25 cellular contexts compared by ENCODE assay signal in the genomic region with DNA sequence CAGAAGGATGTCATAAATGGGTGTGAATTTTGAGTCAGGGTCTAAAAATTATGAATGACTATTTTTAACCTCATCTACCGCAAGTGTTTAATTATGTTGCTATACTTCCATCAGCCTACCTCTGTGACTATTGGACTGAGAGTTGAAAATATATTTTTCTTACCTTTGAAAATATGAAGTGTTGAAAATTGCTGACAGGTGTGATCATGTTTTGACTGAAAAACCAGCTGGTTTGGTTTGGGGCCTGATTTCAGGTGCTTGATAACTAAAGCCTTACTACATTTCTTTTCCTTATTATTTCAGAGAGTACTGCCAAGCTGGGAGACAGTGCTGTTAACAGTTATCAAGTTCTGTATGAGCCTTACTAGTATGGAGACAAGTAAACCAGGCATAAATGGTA.
"Had no signal": no experiment of that assay in that cellular context is flagged by ENCODE, and none has a peak within 500 bp of the region (broad histone marks: within the 10 kb centered on the region; RNA-seq: fewer than 3 reads in every experiment).

No MANE protein-coding gene starts in this region.

- H3K27me3 ChIP-seq: gastrocnemius medialis, left lung, neural progenitor cell, spleen, testis, tibial artery, upper lobe of left lung had no signal

- H3K4me1 ChIP-seq: left lung, neural progenitor cell, parathyroid adenoma, spleen, testis, upper lobe of left lung had no signal

- H3K27ac ChIP-seq: coronary artery, gastrocnemius medialis, left lung, neural progenitor cell, parathyroid adenoma, spleen, testis, tibial artery, upper lobe of left lung had no signal

- H3K36me3 Mint-ChIP-seq: naive thymus-derived CD4-positive, alpha-beta T cell; neural progenitor cell; stimulated activated memory B cell treated with anti-CD40 and anti-IgM and Interleukin-4, amounts not matched to agents 10 μg/mL and 1 μg/mL and 100 μg/mL, for 72 hours had no signal

- ATAC-seq: gastrocnemius medialis; left lung; naive thymus-derived CD4-positive, alpha-beta T cell; sciatic nerve; stimulated activated memory B cell treated with anti-CD40 and anti-IgM and Interleukin-4, amounts not matched to agents 10 μg/mL and 1 μg/mL and 100 μg/mL, for 72 hours; stimulated activated naive CD8-positive, alpha-beta T cell treated with anti-CD3 and anti-CD28 coated beads, Interleukin-15, Interleukin-2, amounts not matched to agents 100 U/mL and 50 U/mL, for 24 hours had no signal

- H3K9ac ChIP-seq: neural progenitor cell, parathyroid adenoma had no signal

- H3K4me1 Mint-ChIP-seq: nephron; neural progenitor cell; stimulated activated memory B cell treated with anti-CD40 and anti-IgM and Interleukin-4, amounts not matched to agents 10 μg/mL and 1 μg/mL and 100 μg/mL, for 72 hours had no signal

- H3K79me2 ChIP-seq: parathyroid adenoma had no signal

- H3K27me3 Mint-ChIP-seq: naive thymus-derived CD4-positive, alpha-beta T cell; progenitor cell of endocrine pancreas; stimulated activated memory B cell treated with anti-CD40 and anti-IgM and Interleukin-4, amounts not matched to agents 10 μg/mL and 1 μg/mL and 100 μg/mL, for 72 hours had no signal

- H3K4me2 ChIP-seq: neural progenitor cell had no signal

- DNase-seq: dermis blood vessel endothelial cell; effector memory CD4-positive, alpha-beta T cell; gastrocnemius medialis; head of caudate nucleus; kidney; left lung; mesenchymal stem cell; midbrain; naive thymus-derived CD4-positive, alpha-beta T cell; spleen; stimulated activated CD4-positive, alpha-beta T cell treated with anti-CD3 and anti-CD28 coated beads, Interleukin-4, amount 100 ng/mL, for 4 hours; stimulated activated naive CD8-positive, alpha-beta T cell treated with anti-CD3 and anti-CD28 coated beads, Interleukin-15, Interleukin-2, amounts not matched to agents 100 U/mL and 50 U/mL, for 24 hours; substantia nigra; testis; tibial artery; upper lobe of left lung had no signal

- H2AFZ ChIP-seq: neural progenitor cell, parathyroid adenoma had no signal

- H3K9me3 Mint-ChIP-seq: naive thymus-derived CD4-positive, alpha-beta T cell; nephron; stimulated activated memory B cell treated with anti-CD40 and anti-IgM and Interleukin-4, amounts not matched to agents 10 μg/mL and 1 μg/mL and 100 μg/mL, for 72 hours had no signal

- H3K4me3 Mint-ChIP-seq: naive thymus-derived CD4-positive, alpha-beta T cell; nephron; neural progenitor cell; stimulated activated memory B cell treated with anti-CD40 and anti-IgM and Interleukin-4, amounts not matched to agents 10 μg/mL and 1 μg/mL and 100 μg/mL, for 72 hours had no signal

- H3K9me3 ChIP-seq: gastrocnemius medialis, left lung, spleen, testis, tibial artery, upper lobe of left lung had no signal

- H3K4me3 ChIP-seq: coronary artery, gastrocnemius medialis, left lung, neural progenitor cell, spleen, testis, tibial artery, upper lobe of left lung had no signal

- H3K36me3 ChIP-seq: gastrocnemius medialis, left lung, neural progenitor cell, spleen, tibial artery, upper lobe of left lung had no signal

- H3K27ac Mint-ChIP-seq: naive thymus-derived CD4-positive, alpha-beta T cell; nephron; neural progenitor cell; progenitor cell of endocrine pancreas; stimulated activated memory B cell treated with anti-CD40 and anti-IgM and Interleukin-4, amounts not matched to agents 10 μg/mL and 1 μg/mL and 100 μg/mL, for 72 hours had no signal

- FAIRE-seq: endothelial cell of umbilical vein, kidney, urothelium cell line had no signal
